ENCODE assay signal across 1 cellular context in genomic region chr19:4154571-4155312, GRCh38.
TF ChIP-seq lines count a peak whose summit lies in the region.

No MANE protein-coding gene starts in this region.

TF ChIP-seq in GM12878, 131 proteins besides CTCF, POLR2A, EP300 and RAD21:
- TF ChIP-seq PAX5 (IDR thresholded peaks at IDR 0.05; ENCODE audit: borderline replicate concordance, low read depth, low read length): peak; percentile 43; the same call in 1 of the 2 replicates
- TF ChIP-seq POU2F2 (IDR thresholded peaks at IDR 0.05; ENCODE audit: borderline replicate concordance, low read depth, low read length): no peak
